Comparison of ENCODE assay signal across 36 cellular contexts in genomic region chr19:36090930-36091695, GRCh38. TPM values are rescaled to one million over a fixed set of nuclear protein-coding genes. Genes with fewer than 3 reads are reported as not detected.
"Had no signal": no experiment of that assay in that cellular context is flagged by ENCODE, and none has a peak within 500 bp of the region (broad histone marks: within the 10 kb centered on the region; RNA-seq: fewer than 3 reads in every experiment).

No MANE protein-coding gene starts in this region.

- H2AFZ ChIP-seq: hepatocyte, parathyroid adenoma had no signal

- H3K36me3 ChIP-seq: gastrocnemius medialis, lower lobe of right lung, thyroid gland had no signal

- H3K79me2 ChIP-seq: hepatocyte, parathyroid adenoma had no signal

- H3K27me3 ChIP-seq: gastrocnemius medialis, heart left ventricle, hepatocyte, neutrophil, stomach, thyroid gland, upper lobe of left lung had no signal

- ATAC-seq: gastrocnemius medialis; heart left ventricle; left ventricle myocardium superior; lower lobe of right lung; naive thymus-derived CD8-positive, alpha-beta T cell; sciatic nerve had no signal

- H3K9me3 ChIP-seq: gastrocnemius medialis, heart left ventricle, lower lobe of right lung, neutrophil, stomach, thyroid gland, upper lobe of left lung had no signal

- FAIRE-seq: colon, endothelial cell of umbilical vein, urothelium cell line had no signal

- H3K4me3 ChIP-seq: gastrocnemius medialis, heart left ventricle, hepatocyte, lower lobe of right lung, smooth muscle cell, stomach, thyroid gland, upper lobe of left lung had no signal

- DNase-seq: central memory CD4-positive, alpha-beta T cell; dermis blood vessel endothelial cell; effector memory CD4-positive, alpha-beta T cell; erythroblast; foreskin fibroblast; gastrocnemius medialis; heart left ventricle; kidney glomerular epithelial cell; left ventricle myocardium superior; lower lobe of right lung; naive thymus-derived CD8-positive, alpha-beta T cell; stimulated activated CD4-positive, alpha-beta T cell treated with anti-CD3 and anti-CD28 coated beads, Interleukin-12 subunit alpha, Interleukin-12 subunit beta, amount 100 ng/mL, for 4 hours; stimulated activated CD4-positive, alpha-beta T cell treated with anti-CD3 and anti-CD28 coated beads, Interleukin-1b, Interleukin-23, amount 100 ng/mL, for 48 hours; stimulated activated CD4-positive, alpha-beta T cell treated with anti-CD3 and anti-CD28 coated beads, Interleukin-4, amount 100 ng/mL, for 1 hour; stimulated activated CD8-positive, alpha-beta memory T cell treated with anti-CD3 and anti-CD28 coated beads, Interleukin-4, amount 100 ng/mL, for 48 hours; stimulated activated naive CD4-positive, alpha-beta T cell treated with Interleukin-2 at 50 U/mL for 16 hours; stomach; thyroid gland; upper lobe of left lung had no signal

- H3K9ac ChIP-seq: parathyroid adenoma had no signal

- H3K4me2 ChIP-seq: hepatocyte, smooth muscle cell had no signal

- H3K27ac ChIP-seq: gastrocnemius medialis, heart left ventricle, hepatocyte, lower lobe of right lung, neutrophil, parathyroid adenoma, stomach, thyroid gland, upper lobe of left lung had no signal

- H3K4me1 ChIP-seq: gastrocnemius medialis, lower lobe of right lung, parathyroid adenoma, stomach, thyroid gland, upper lobe of left lung had no signal

RNA-seq across cellular contexts. Expression of gene OVOL3, which starts 19.8 kb away (rescaled TPM):
- total RNA-seq: cerebellum; dermis blood vessel endothelial cell; endothelial cell of umbilical vein; gastrocnemius medialis; glomerular endothelial cell; heart left ventricle; hepatocyte; left ventricle myocardium superior; lower lobe of right lung; mesenteric fat pad; myocyte; naive thymus-derived CD8-positive, alpha-beta T cell; omental fat pad; progenitor cell of endocrine pancreas; sciatic nerve; smooth muscle cell; stomach; subcutaneous adipose tissue; temporal lobe; thyroid gland; upper lobe of left lung had no signal
- polyA plus RNA-seq: endothelial cell of umbilical vein; heart left ventricle; hepatocyte; naive thymus-derived CD8-positive, alpha-beta T cell; neural cell; smooth muscle cell; stomach had no signal
